Comparison of ENCODE assay signal across 8 cellular contexts in genomic region chr6:148577687-148578488, GRCh38.
DNase-seq lines count a peak whose midpoint lies in the region; ATAC-seq and TF ChIP-seq lines count a peak whose summit lies in the region.

No MANE protein-coding gene starts in this region.

- H3K23ac ChIP-seq in mesendoderm (ENCODE audit: low read length): no peak overlapping the region

- H3K56ac ChIP-seq in mesendoderm (ENCODE audit: low read length): no peak overlapping the region

- TF ChIP-seq CTCF in WTC11 (IDR thresholded peaks at IDR 0.05): no peak
- no peak for TF ChIP-seq CTCF in endothelial cell (IDR thresholded peaks at IDR 0.05; ENCODE audit: unreplicated experiment)
- peak; percentile 82 to 91 for TF ChIP-seq CTCF in tibial artery (IDR thresholded peaks at IDR 0.05)

- H3K4me1 ChIP-seq in mesendoderm (ENCODE audit: control insufficient read depth, low read depth, low read length) (no peaks in the 10 kb centered on the region), tibial artery (no peaks in the 10 kb centered on the region)

- intact Hi-C loops in tibial artery (cut with DNase I; ENCODE audit: low total_unique reads): loop anchor here (2.0 to 10.0 kb wide), 2 partner anchors 167 to 369 kb away; partner anchors contain the start of gene UST

- H2BK15ac ChIP-seq in mesendoderm (replicated peaks; ENCODE audit: low read depth): no peak overlapping the region

- H3K9me3 Mint-ChIP-seq in WTC11: peaks cover 18% of the 10 kb centered on the region
- no peaks in the 10 kb centered on the region for H3K9me3 Mint-ChIP-seq in endothelial cell (ENCODE audit: unreplicated experiment)

- H2BK5ac ChIP-seq in mesendoderm (ENCODE audit: low read length): no peak overlapping the region

- no peak overlapping the region for H2AK5ac ChIP-seq in mesendoderm (ENCODE audit: low read length)

- H3K4me3 Mint-ChIP-seq in WTC11 (no peak overlapping the region), endothelial cell (ENCODE audit: unreplicated experiment) (no peak overlapping the region)

- H3K27ac ChIP-seq in mesendoderm (ENCODE audit: low read depth, low read length): no peak overlapping the region
- H3K27ac ChIP-seq in tibial artery: no peak overlapping the region

- H3K4ac ChIP-seq in mesendoderm (ENCODE audit: low read depth, low read length): no peak overlapping the region

- H3K4me1 Mint-ChIP-seq in WTC11 (peaks cover 33% of the 10 kb centered on the region), endothelial cell (ENCODE audit: unreplicated experiment) (no peaks in the 10 kb centered on the region)

- H2BK120ac ChIP-seq in mesendoderm (ENCODE audit: low read depth, low read length): no peak overlapping the region

- H4K8ac ChIP-seq in mesendoderm (ENCODE audit: low read depth, low read length): no peak overlapping the region

- H3K9me3 ChIP-seq in tibial artery: peaks cover 0 to under 1% (median 0%) of the 10 kb centered on the region in 3 donors

- H3K27me3 ChIP-seq in mesendoderm (ENCODE audit: insufficient read depth, low read length, poor library complexity) (no peaks in the 10 kb centered on the region), tibial artery (no peaks in the 10 kb centered on the region)

- H3K4me3 ChIP-seq in mesendoderm (ENCODE audit: low read length): no peak overlapping the region
- no peak overlapping the region for H3K4me3 ChIP-seq in tibial artery

- no peaks in the 10 kb centered on the region for H3K79me2 ChIP-seq in mesendoderm (ENCODE audit: control insufficient read depth, insufficient read depth, low read length)

- H3K36me3 ChIP-seq in mesendoderm (ENCODE audit: control insufficient read depth, insufficient read depth, low read length) (no peaks in the 10 kb centered on the region), tibial artery (no peaks in the 10 kb centered on the region)

- H3K18ac ChIP-seq in mesendoderm (ENCODE audit: low read length): no peak overlapping the region

- H4K5ac ChIP-seq in mesendoderm (ENCODE audit: low read length): no peak overlapping the region

- H3K27me3 Mint-ChIP-seq in WTC11 (ENCODE audit: low read depth): peaks cover 5% of the 10 kb centered on the region; the same call in 1 of the 2 replicates
- no peaks in the 10 kb centered on the region for H3K27me3 Mint-ChIP-seq in endothelial cell (ENCODE audit: unreplicated experiment)

- no peaks in the 10 kb centered on the region for H3K79me1 ChIP-seq in mesendoderm (ENCODE audit: low read length)

- H3K36me3 Mint-ChIP-seq in WTC11 (peaks cover 15% of the 10 kb centered on the region), endothelial cell (ENCODE audit: low read depth, unreplicated experiment) (no peaks in the 10 kb centered on the region)

- WGBS in mesendoderm (ENCODE audit: extremely low coverage, insufficient coverage, low lambda C conversion rate): no CpG with 5 or more reads among the region's 7 CpGs

- H3K9ac ChIP-seq in mesendoderm (ENCODE audit: low read length): no peak overlapping the region

- CTCF ChIA-PET in WTC11 (lab: Charles Lee): interaction anchor here (0.6 to 3.3 kb wide), 68 partner anchors 8 to 858 kb away, joined by 3 to 49 read pairs (median 5); no protein-coding TSS in a partner anchor

- no peak overlapping the region for H3K4me2 ChIP-seq in mesendoderm (ENCODE audit: low read length)

- DNase-seq in COLO668 (lab: John Stamatoyannopoulos, UW; ENCODE audit: unreplicated experiment) (peak; percentile 40), NCI-H2227 (lab: John Stamatoyannopoulos, UW; ENCODE audit: unreplicated experiment) (peak; percentile 57), WTC11 (ENCODE audit: low spot score) (peak; percentile 85), endothelial cell (ENCODE audit: low spot score) (peak; percentile 73), mesendoderm (peak; percentile 95), tibial artery (peak; percentile 80 to 89)

- peak; percentile 96 for ATAC-seq in GM18907 (IDR thresholded peaks at IDR 0.05; ENCODE audit: unreplicated experiment)
- peak; percentile 98 for ATAC-seq in HG03064 (IDR thresholded peaks at IDR 0.05; ENCODE audit: low read depth, unreplicated experiment)
- ATAC-seq in WTC11: peak; percentile 100

- POLR2A ChIA-PET in WTC11 (lab: Charles Lee): interaction anchor here (0.7 kb wide), 1 partner anchor 139 kb away, joined by 3 read pairs; no protein-coding TSS in a partner anchor

- H3K27ac Mint-ChIP-seq in WTC11: no peak overlapping the region
- H3K27ac Mint-ChIP-seq in endothelial cell (ENCODE audit: unreplicated experiment): no peak overlapping the region

TF ChIP-seq in WTC11, 78 proteins besides CTCF, POLR2A, EP300 and RAD21:
- peak; percentile 97 for TF ChIP-seq HMGA2 (CRISPR knock-in tag; IDR thresholded peaks at IDR 0.05)
- TF ChIP-seq RELA (CRISPR knock-in tag; IDR thresholded peaks at IDR 0.05; ENCODE audit: borderline replicate concordance): no peak
- TF ChIP-seq ZNF121 (CRISPR knock-in tag; IDR thresholded peaks at IDR 0.05): no peak
- no peak for TF ChIP-seq ELF4 (CRISPR knock-in tag; IDR thresholded peaks at IDR 0.05; ENCODE audit: low read depth)
- no peak for TF ChIP-seq MLX (CRISPR knock-in tag; IDR thresholded peaks at IDR 0.05)
- no peak for TF ChIP-seq ZNF416 (CRISPR knock-in tag; IDR thresholded peaks at IDR 0.05)
- TF ChIP-seq STAT6 (CRISPR knock-in tag; conservative IDR thresholded peaks at IDR 0.05; ENCODE audit: low read depth): no peak
- TF ChIP-seq ESRRA (CRISPR knock-in tag; IDR thresholded peaks at IDR 0.05; ENCODE audit: borderline replicate concordance): no peak

Comparison
In these comparisons a context has a peak if more than half of its experiments do, and no peak if none do; other contexts are left out.
1. DNase-seq: peak in every context shown above with its lines; median percentile 95 in mesendoderm; 85 in WTC11; 84 in tibial artery; 73 in endothelial cell; 57 in NCI-H2227; 40 in COLO668.
2. CTCF ChIP-seq: peak in tibial artery (2 of 2); none in WTC11 (single experiment) and endothelial cell (single experiment).
3. Peak in every context shown above with its lines, with median percentiles within 50 percentile points of each other: ATAC-seq.